In the genomic region with DNA sequence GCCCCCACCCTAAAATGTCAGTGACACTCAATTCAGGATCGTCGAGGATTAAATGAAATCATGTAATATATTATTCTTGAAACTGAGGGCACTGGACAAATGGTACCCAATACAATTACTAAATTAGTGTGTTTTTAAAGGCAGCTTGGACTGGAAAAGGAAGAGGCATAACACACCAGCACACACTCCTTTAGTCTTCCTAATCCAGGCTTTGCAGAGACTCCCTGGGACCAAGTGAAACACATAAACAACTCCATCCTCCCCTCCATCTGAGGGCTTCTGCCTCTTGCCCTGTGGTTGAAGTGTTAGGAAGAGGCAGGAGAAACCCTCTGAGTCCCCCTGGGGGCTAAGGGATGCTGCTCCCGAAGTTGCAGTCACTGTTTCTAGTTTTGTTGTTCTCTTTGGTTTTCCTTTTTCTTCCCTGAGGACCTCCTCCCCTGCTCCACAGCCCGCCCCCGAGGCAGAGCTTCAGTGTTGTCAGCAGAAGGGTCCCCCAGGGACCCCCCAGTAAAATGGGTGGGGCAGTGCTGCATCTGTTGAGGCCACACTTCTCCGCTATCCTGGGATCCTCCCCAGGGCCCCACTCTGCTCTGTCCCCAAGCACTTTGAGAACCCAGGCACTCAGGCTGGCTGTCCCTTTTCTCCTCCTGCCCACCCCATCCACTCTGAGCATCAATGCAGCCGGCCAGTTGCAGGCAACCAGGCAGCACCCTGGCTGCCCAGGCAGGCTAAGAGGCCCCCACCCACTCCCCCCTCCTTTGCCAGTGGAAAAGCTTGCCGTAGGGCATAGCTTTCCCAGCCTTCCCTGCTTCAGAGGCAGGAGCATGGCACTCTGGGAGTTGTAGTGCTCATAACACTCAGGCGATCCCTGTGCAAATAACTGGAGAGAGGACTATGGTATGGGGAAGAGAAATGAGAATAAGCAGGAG, we compare ENCODE assay signal across 1 cellular context.
TF ChIP-seq lines count a peak whose summit lies in the region.

No MANE protein-coding gene starts in this region.

TF ChIP-seq in GM23338, 12 proteins besides CTCF, POLR2A, EP300 and RAD21 (continued from another document):
- TF ChIP-seq ZNF462 (CRISPR knock-in tag; IDR thresholded peaks at IDR 0.05) (no peak), NANOG (IDR thresholded peaks at IDR 0.05; ENCODE audit: borderline replicate concordance) (no peak)
